8 cellular contexts compared by ENCODE assay signal in the genomic region with DNA sequence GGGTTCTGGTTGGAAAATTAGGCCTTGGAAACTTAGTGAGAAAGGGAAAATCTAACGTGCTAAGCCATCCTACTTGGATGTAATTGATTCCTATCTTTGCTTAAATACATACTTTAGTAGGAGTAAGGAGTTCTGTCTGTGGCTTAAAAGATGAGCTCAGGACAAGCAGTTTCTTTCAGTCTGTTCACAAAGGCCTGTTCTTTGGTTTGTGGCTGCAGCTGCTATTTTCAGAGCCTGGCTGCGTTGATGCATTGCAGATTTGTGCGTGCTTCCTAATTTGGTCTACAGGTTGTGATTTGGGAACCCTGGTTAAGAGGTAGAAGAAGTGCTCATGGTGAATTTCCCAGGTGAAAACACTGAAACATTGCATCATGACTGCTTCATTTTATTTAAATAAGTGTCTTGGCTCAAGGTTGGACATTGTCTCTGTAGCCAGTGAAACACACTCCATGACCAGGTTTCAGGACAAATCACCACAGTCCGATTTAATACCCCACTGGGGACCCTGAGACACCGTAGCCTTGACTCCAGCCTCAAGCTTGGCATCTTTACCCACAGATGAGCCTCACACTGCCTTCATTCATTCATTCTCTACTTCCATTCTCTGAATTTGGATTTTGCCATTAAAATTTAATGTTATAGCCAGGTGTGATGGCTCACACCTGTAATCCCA. TPM values are rescaled to one million over a fixed set of nuclear protein-coding genes. Genes with fewer than 3 reads are reported as not detected.
DNase-seq lines count a peak whose midpoint lies in the region; ATAC-seq, FAIRE-seq and TF ChIP-seq lines count a peak whose summit lies in the region.
"Not testable (repeated sequence)": the region's sequence is repeated elsewhere in the genome, so short reads cannot be mapped to it uniquely, and the experiment has no call there.

No MANE protein-coding gene starts in this region.

- peak overlapping the region; percentile 30; the same call in 1 of the 2 replicates for H3K4me3 ChIP-seq in GM08714 (ENCODE audit: low read length)
- not testable (repeated sequence) for H3K4me3 ChIP-seq in HepG2 (replicated peaks in 1 of 3; ENCODE audit: insufficient read depth in 1 of 3, low read depth in 2 of 3, low read length in 3 of 3)

- ATAC-seq in GM19035 (IDR thresholded peaks at IDR 0.05; ENCODE audit: unreplicated experiment): peak; percentile 44
- peak; percentile 50 for ATAC-seq in GM21515 (IDR thresholded peaks at IDR 0.05; ENCODE audit: unreplicated experiment)
- ATAC-seq in HG02885 (IDR thresholded peaks at IDR 0.05; ENCODE audit: poor library complexity, unreplicated experiment): peak; percentile 47
- ATAC-seq in HepG2: not testable (repeated sequence)

- peak; percentile 18 for FAIRE-seq in HepG2 (lab: Jason Lieb, UNC)

- WGBS in HepG2 (ENCODE audit: low lambda C conversion rate): 93% methylated on average over 5 of the region's 5 CpGs

- peak overlapping the region; percentile 73 to 92 (median 84) for H3K27ac Mint-ChIP-seq in IgD-negative memory B cell
- H3K27ac Mint-ChIP-seq in activated T-cell treated with anti-CD3 and anti-CD28 coated beads, Interleukin-2, amount 50 U/mL, for 24 hours: peak overlapping the region; percentile 26

- TF ChIP-seq POLR2A in HepG2 (IDR thresholded peaks at IDR 0.05; ENCODE audit: insufficient read depth in 1 of 2, low read depth in 2 of 2, low read length in 2 of 2): not testable (repeated sequence)

- H3K36me3 ChIP-seq in HepG2 (replicated peaks in 1 of 2; ENCODE audit: control insufficient read depth in 1 of 2, insufficient read depth in 2 of 2, low read length in 2 of 2): not testable (repeated sequence)

- not testable (repeated sequence) for TF ChIP-seq CTCF in HepG2 (CRISPR knock-in tag; IDR thresholded peaks at IDR 0.05)

- intact Hi-C loops in HepG2 (cut with micrococcal nuclease; ENCODE audit: unreplicated experiment): not testable (repeated sequence)

- not testable (repeated sequence) for H3K36me3 Mint-ChIP-seq in IgD-negative memory B cell
- peaks cover 30% of the 10 kb centered on the region for H3K36me3 Mint-ChIP-seq in activated T-cell treated with anti-CD3 and anti-CD28 coated beads, Interleukin-2, amount 50 U/mL, for 24 hours (ENCODE audit: low read depth)

- H3K27me3 Mint-ChIP-seq in IgD-negative memory B cell; activated T-cell treated with anti-CD3 and anti-CD28 coated beads, Interleukin-2, amount 50 U/mL, for 24 hours: not testable (repeated sequence)

- H3K4me2 ChIP-seq in HepG2 (ENCODE audit: low read depth, low read length): not testable (repeated sequence)

- H3K4me3 Mint-ChIP-seq in IgD-negative memory B cell: peak overlapping the region; percentile 54 to 85 (median 72)
- H3K4me3 Mint-ChIP-seq in activated T-cell treated with anti-CD3 and anti-CD28 coated beads, Interleukin-2, amount 50 U/mL, for 24 hours: not testable (repeated sequence)

- peaks cover 29 to 36% (median 31%) of the 10 kb centered on the region in 3 donors for H3K4me1 Mint-ChIP-seq in IgD-negative memory B cell
- peaks cover 22% of the 10 kb centered on the region for H3K4me1 Mint-ChIP-seq in activated T-cell treated with anti-CD3 and anti-CD28 coated beads, Interleukin-2, amount 50 U/mL, for 24 hours (ENCODE audit: low read depth)

- not testable (repeated sequence) for DNase-seq in activated T-cell treated with anti-CD3 and anti-CD28 coated beads, Interleukin-2, amount 50 U/mL, for 24 hours; HepG2 (ENCODE audit: low spot score)
- DNase-seq in superior temporal gyrus (ENCODE audit: extremely low spot score): peak; percentile 62

- H3K79me2 ChIP-seq in HepG2 (ENCODE audit: insufficient read depth, low read length): not testable (repeated sequence)

- POLR2A ChIA-PET in HepG2 (lab: Yijun Ruan, JAX): not testable (repeated sequence)

- not testable (repeated sequence) for H3K9me3 Mint-ChIP-seq in IgD-negative memory B cell; activated T-cell treated with anti-CD3 and anti-CD28 coated beads, Interleukin-2, amount 50 U/mL, for 24 hours

- TF ChIP-seq RAD21 in HepG2 (CRISPR knock-in tag; IDR thresholded peaks at IDR 0.05): not testable (repeated sequence)

- not testable (repeated sequence) for H3K27ac ChIP-seq in HepG2 (ENCODE audit: extremely low read length, insufficient read depth, low read length)

- H3K9me3 ChIP-seq in HepG2 (ENCODE audit: low read length): not testable (repeated sequence)

- not testable (repeated sequence) for H3K4me1 ChIP-seq in HepG2 (ENCODE audit: insufficient read depth, low read length)

- in situ Hi-C loops in HepG2 (cut with HindIII; ENCODE audit: extremely low pct_ligation_motif_present, low pct_unique_long_range_greater_than_20kb): not testable (repeated sequence)

- H4K20me1 ChIP-seq in HepG2 (ENCODE audit: insufficient read depth, low read length): not testable (repeated sequence)

- not testable (repeated sequence) for H3K27me3 ChIP-seq in HepG2 (ENCODE audit: control insufficient read depth in 1 of 2, insufficient read depth in 2 of 2, low read length in 2 of 2)

- TF ChIP-seq EP300 in HepG2 (IDR thresholded peaks at IDR 0.05; ENCODE audit: low read depth in 2 of 2, low read length in 2 of 2); HepG2 (CRISPR knock-in tag; IDR thresholded peaks at IDR 0.05; ENCODE audit: borderline replicate concordance): not testable (repeated sequence)

- H2AFZ ChIP-seq in HepG2 (ENCODE audit: low read length): not testable (repeated sequence)

- CTCF ChIA-PET in HepG2 (lab: Yijun Ruan, JAX; ENCODE audit: low intra/inter-chr PET ratio, low total read pairs): not testable (repeated sequence)

- not testable (repeated sequence) for BruUV-seq in HepG2 (replicated peaks; lab: Mats Ljungman, UMichigan)

- not testable (repeated sequence) for H3K9ac ChIP-seq in HepG2 (ENCODE audit: insufficient read depth, low read depth, low read length)

RNA-seq across cellular contexts. Expression of gene METTL2B, which starts 30.9 kb away (rescaled TPM):
- 21.7 TPM for polyA plus RNA-seq in IgD-negative memory B cell
- total RNA-seq in HepG2 (2016; rRNA removed; fragmentation: Illumina TruSeq; extraction: Trizol): 33.1 and 40.1 TPM in 2 replicates
- 6.7 and 7.5 TPM in 2 replicates for total RNA-seq in HepG2 (2016; cell fraction: cytosol; rRNA removed; fragmentation: Illumina TruSeq; extraction: Trizol; ENCODE audit: low read depth)
- total RNA-seq in HepG2 (2016; cell fraction: insoluble cytoplasmic fraction; rRNA removed; fragmentation: Illumina TruSeq; extraction: Trizol): 38.6 and 39.4 TPM in 2 replicates
- total RNA-seq in HepG2 (2016; cell fraction: membrane; rRNA removed; fragmentation: Illumina TruSeq; extraction: Trizol): 10.1 and 11.9 TPM in 2 replicates
- total RNA-seq in HepG2 (2016; cell fraction: nucleus; rRNA removed; fragmentation: Illumina TruSeq; extraction: Trizol): 31.5 and 32.5 TPM in 2 replicates
- 15.5 and 17.4 TPM in 2 replicates for polyA plus RNA-seq in HepG2 (2011; rRNA removed)
- 8.4 and 12.3 TPM in 2 replicates for polyA plus RNA-seq in HepG2 (2011; cell fraction: cytosol; rRNA removed)
- polyA plus RNA-seq in HepG2 (2011; cell fraction: nucleus; rRNA removed): 7.7 and 10.8 TPM in 2 replicates
- polyA plus RNA-seq in HepG2 (2012): 11.3 TPM in 2 replicates
- polyA plus RNA-seq in HepG2 (2016; cell fraction: cytosol; fragmentation: Illumina TruSeq; extraction: Trizol; ENCODE audit: low read depth): 4.4 and 5.8 TPM in 2 replicates
- 26.3 and 32.1 TPM in 2 replicates for polyA plus RNA-seq in HepG2 (2016; cell fraction: insoluble cytoplasmic fraction; fragmentation: Illumina TruSeq; extraction: Trizol; ENCODE audit: low read depth)
- polyA plus RNA-seq in HepG2 (2016; cell fraction: membrane; fragmentation: Illumina TruSeq; extraction: Trizol; ENCODE audit: low read depth): 5.4 and 10.5 TPM in 2 replicates
- 29.3 and 39.8 TPM in 2 replicates for polyA plus RNA-seq in HepG2 (2016; cell fraction: nucleus; fragmentation: Illumina TruSeq; extraction: Trizol; ENCODE audit: insufficient read depth, low read depth)
- 13.1 and 35.5 TPM in 2 replicates for polyA minus RNA-seq in HepG2 (2011; rRNA and poly(A)+ RNA removed; ENCODE audit: low replicate concordance)
- polyA minus RNA-seq in HepG2 (2011; cell fraction: cytosol; rRNA and poly(A)+ RNA removed): 10.6 and 11.3 TPM in 2 replicates
- 36.1 and 39.4 TPM in 2 replicates for polyA minus RNA-seq in HepG2 (2011; cell fraction: nucleus; rRNA and poly(A)+ RNA removed)

RNA-seq across cellular contexts. Expression of gene HILPDA, which starts 51.8 kb away (rescaled TPM):
- polyA plus RNA-seq in IgD-negative memory B cell (8.7 TPM), HepG2 (2011; rRNA removed) (43.1 and 44.0 TPM in 2 replicates)
- 8.6 and 11.1 TPM in 2 replicates for total RNA-seq in HepG2 (2016; rRNA removed; fragmentation: Illumina TruSeq; extraction: Trizol)
- 5.5 and 6.1 TPM in 2 replicates for total RNA-seq in HepG2 (2016; cell fraction: cytosol; rRNA removed; fragmentation: Illumina TruSeq; extraction: Trizol; ENCODE audit: low read depth)
- 9.8 and 10.4 TPM in 2 replicates for total RNA-seq in HepG2 (2016; cell fraction: insoluble cytoplasmic fraction; rRNA removed; fragmentation: Illumina TruSeq; extraction: Trizol)
- total RNA-seq in HepG2 (2016; cell fraction: membrane; rRNA removed; fragmentation: Illumina TruSeq; extraction: Trizol): 9.5 and 9.7 TPM in 2 replicates
- total RNA-seq in HepG2 (2016; cell fraction: nucleus; rRNA removed; fragmentation: Illumina TruSeq; extraction: Trizol): 7.8 and 10.3 TPM in 2 replicates
- 32.3 and 32.9 TPM in 2 replicates for polyA plus RNA-seq in HepG2 (2011; cell fraction: cytosol; rRNA removed)
- polyA plus RNA-seq in HepG2 (2011; cell fraction: nucleus; rRNA removed): 35.8 and 42.7 TPM in 2 replicates
- 13.1 and 14.9 TPM in 2 replicates for polyA plus RNA-seq in HepG2 (2012)
- polyA plus RNA-seq in HepG2 (2016; cell fraction: cytosol; fragmentation: Illumina TruSeq; extraction: Trizol; ENCODE audit: low read depth): 2.2 and 3.3 TPM in 2 replicates
- 8.9 and 9.4 TPM in 2 replicates for polyA plus RNA-seq in HepG2 (2016; cell fraction: insoluble cytoplasmic fraction; fragmentation: Illumina TruSeq; extraction: Trizol; ENCODE audit: low read depth)
- 4.4 and 4.9 TPM in 2 replicates for polyA plus RNA-seq in HepG2 (2016; cell fraction: membrane; fragmentation: Illumina TruSeq; extraction: Trizol; ENCODE audit: low read depth)
- polyA plus RNA-seq in HepG2 (2016; cell fraction: nucleus; fragmentation: Illumina TruSeq; extraction: Trizol; ENCODE audit: insufficient read depth, low read depth): 10.1 and 10.3 TPM in 2 replicates
- 30.3 and 48.5 TPM in 2 replicates for polyA minus RNA-seq in HepG2 (2011; rRNA and poly(A)+ RNA removed; ENCODE audit: low replicate concordance)
- 12.9 and 14.9 TPM in 2 replicates for polyA minus RNA-seq in HepG2 (2011; cell fraction: cytosol; rRNA and poly(A)+ RNA removed)
- polyA minus RNA-seq in HepG2 (2011; cell fraction: nucleus; rRNA and poly(A)+ RNA removed): 12.4 and 27.1 TPM in 2 replicates
